8 cellular contexts compared by ENCODE assay signal in the genomic region with DNA sequence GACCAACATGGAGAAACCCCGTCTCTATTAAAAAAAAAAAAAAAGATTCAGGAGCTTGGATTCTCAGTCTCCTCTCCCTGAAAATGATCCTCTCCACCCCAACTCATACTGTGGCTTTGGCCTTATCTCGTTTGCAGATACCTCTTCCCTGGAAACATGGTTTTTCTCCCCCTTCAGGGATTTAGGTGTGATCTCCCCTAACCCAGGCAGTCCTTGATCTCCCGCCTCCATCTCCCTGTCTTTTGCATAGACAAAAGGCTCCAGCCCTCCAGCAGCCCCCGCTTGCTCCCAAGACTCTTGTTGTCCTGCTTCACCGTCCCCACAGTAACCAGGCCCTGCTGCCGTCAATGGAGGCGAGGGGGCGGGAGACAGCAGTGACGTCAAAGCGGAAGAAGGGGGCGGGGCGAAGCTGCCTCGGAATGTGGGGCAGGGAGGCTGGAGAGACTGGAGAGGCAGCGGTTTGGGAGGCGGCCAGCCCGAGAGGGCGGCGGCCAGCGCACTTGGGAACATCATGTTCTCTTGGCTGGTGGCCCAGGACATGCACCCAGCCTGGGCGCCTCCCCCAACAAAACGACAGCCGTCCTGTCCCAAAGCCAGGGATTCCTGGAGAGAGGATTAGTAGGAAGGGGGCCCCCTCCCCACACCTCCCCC. TPM values are rescaled to one million over a fixed set of nuclear protein-coding genes. Genes with fewer than 3 reads are reported as not detected.
A peak's percentile ranks its signal among the peaks of the same experiment; 100 is the strongest.
DNase-seq lines count a peak whose midpoint lies in the region; ATAC-seq, FAIRE-seq and TF ChIP-seq lines count a peak whose summit lies in the region.

No MANE protein-coding gene starts in this region.

- ATAC-seq in CD4-positive, CD25-positive, alpha-beta regulatory T cell (ENCODE audit: low read depth in 2 of 2), result no peak
- ATAC-seq in activated naive CD4-positive, alpha-beta T cell treated with anti-CD3 and anti-CD28 coated beads, Interleukin-2, amount 50 U/mL, for 72 hours, result peak in 1 of 2 donors; percentile 11
- no peak for ATAC-seq in GM18861 (IDR thresholded peaks at IDR 0.05; ENCODE audit: unreplicated experiment)

- intact Hi-C loops in stomach (cut with DNase I; ENCODE audit: low total_unique reads), result no loop called here

- H3K4me3 Mint-ChIP-seq in CD4-positive, CD25-positive, alpha-beta regulatory T cell, result peak overlapping the region in 1 of 4 donors; percentile 97

- TF ChIP-seq EP300 in stomach (IDR thresholded peaks at IDR 0.05), result peak; percentile 99

- no peaks in the 10 kb centered on the region for H3K27me3 ChIP-seq in CD4-positive, CD25-positive, alpha-beta regulatory T cell (ENCODE audit: control insufficient read depth, insufficient read depth, low read length)
- no peaks in the 10 kb centered on the region for H3K27me3 ChIP-seq in HUES48 (ENCODE audit: control insufficient read depth, insufficient read depth, low read length)
- H3K27me3 ChIP-seq in neuron (ENCODE audit: insufficient read depth, low read length), result no peaks in the 10 kb centered on the region
- H3K27me3 ChIP-seq in stomach, result no peaks in the 10 kb centered on the region

- peak overlapping the region; percentile 100 for H3K27ac ChIP-seq in CD4-positive, CD25-positive, alpha-beta regulatory T cell (ENCODE audit: insufficient read depth, low read length, poor library complexity, severe bottlenecking)
- peak overlapping the region; percentile 92 for H3K27ac ChIP-seq in HUES48 (ENCODE audit: low read depth, low read length)
- peak overlapping the region; percentile 96 to 100 (median 100) for H3K27ac ChIP-seq in stomach

- peak overlapping the region; percentile 94 for H3K4me3 ChIP-seq in CD4-positive, CD25-positive, alpha-beta regulatory T cell (ENCODE audit: low read depth, low read length)
- H3K4me3 ChIP-seq in HUES48 (ENCODE audit: low read depth, low read length), result peak overlapping the region; percentile 64
- peak overlapping the region; percentile 43 for H3K4me3 ChIP-seq in neuron (ENCODE audit: low read length)
- H3K4me3 ChIP-seq in stomach, result peak overlapping the region; percentile 66 to 91 (median 76)

- peak overlapping the region; percentile 30; the same call in 1 of the 2 replicates for H3K9ac ChIP-seq in HUES48 (ENCODE audit: low read depth, low read length)

- 1 to 3% (median 3%) methylated on average over 21 to 22 of the region's 22 CpGs for WGBS in stomach, 5 donors

- DNase-seq in CD4-positive, CD25-positive, alpha-beta regulatory T cell, result peak; percentile 83 to 92 (median 86)
- DNase-seq in SK-N-DZ (ENCODE audit: low spot score) (peak; percentile 88), frontal cortex (ENCODE audit: low spot score in 2 of 2) (peak; percentile 86 to 89), stomach (peak; percentile 100)
- peak; percentile 90 to 92 for DNase-seq in activated naive CD4-positive, alpha-beta T cell treated with anti-CD3 and anti-CD28 coated beads, Interleukin-2, amount 50 U/mL, for 72 hours (ENCODE audit: low spot score in 2 of 2)

- H3K36me3 ChIP-seq in CD4-positive, CD25-positive, alpha-beta regulatory T cell (ENCODE audit: control insufficient read depth, insufficient read depth, low read length), result peaks cover 18% of the 10 kb centered on the region
- peaks cover 13% of the 10 kb centered on the region; the same call in 1 of the 2 replicates for H3K36me3 ChIP-seq in HUES48 (ENCODE audit: control insufficient read depth, insufficient read depth, low read length)
- peaks cover 15% of the 10 kb centered on the region for H3K36me3 ChIP-seq in neuron (ENCODE audit: insufficient read depth, low read length)
- H3K36me3 ChIP-seq in stomach, result peaks cover 26 to 39% (median 28%) of the 10 kb centered on the region in 4 donors

- FAIRE-seq in frontal cortex (lab: Jason Lieb, UNC), result no peak

- H3K4me1 Mint-ChIP-seq in CD4-positive, CD25-positive, alpha-beta regulatory T cell, result peaks cover 8 to 53% (median 40%) of the 10 kb centered on the region in 4 donors

- H3K27me3 Mint-ChIP-seq in CD4-positive, CD25-positive, alpha-beta regulatory T cell, result peaks cover 18% of the 10 kb centered on the region

- TF ChIP-seq CTCF in stomach (IDR thresholded peaks at IDR 0.05), result no peak

- H3K36me3 Mint-ChIP-seq in CD4-positive, CD25-positive, alpha-beta regulatory T cell, result peaks cover 10% of the 10 kb centered on the region
- H3K36me3 Mint-ChIP-seq in activated naive CD4-positive, alpha-beta T cell treated with anti-CD3 and anti-CD28 coated beads, Interleukin-2, amount 50 U/mL, for 72 hours, result peaks cover 5 to 8% of the 10 kb centered on the region in 2 donors

- no peak overlapping the region for H2AFZ ChIP-seq in neuron (ENCODE audit: low read depth, low read length)

- H3K27ac Mint-ChIP-seq in CD4-positive, CD25-positive, alpha-beta regulatory T cell, result no peak overlapping the region
- peak overlapping the region in 1 of 2 donors; percentile 99 for H3K27ac Mint-ChIP-seq in activated naive CD4-positive, alpha-beta T cell treated with anti-CD3 and anti-CD28 coated beads, Interleukin-2, amount 50 U/mL, for 72 hours

- peaks cover 79% of the 10 kb centered on the region for H3K4me1 ChIP-seq in CD4-positive, CD25-positive, alpha-beta regulatory T cell (ENCODE audit: control insufficient read depth, insufficient read depth, low read length, poor library complexity, severe bottlenecking)
- H3K4me1 ChIP-seq in HUES48 (ENCODE audit: control insufficient read depth, insufficient read depth, low read length) (peaks cover 17% of the 10 kb centered on the region), neuron (ENCODE audit: insufficient read depth, low read length) (peaks cover 48% of the 10 kb centered on the region), stomach (peaks cover 46 to 76% (median 61%) of the 10 kb centered on the region in 4 donors)

- no peaks in the 10 kb centered on the region for H3K9me3 ChIP-seq in CD4-positive, CD25-positive, alpha-beta regulatory T cell (ENCODE audit: control insufficient read depth in 2 of 2, low read length in 2 of 2)
- H3K9me3 ChIP-seq in HUES48 (ENCODE audit: control insufficient read depth, insufficient read depth, low read length), result no peaks in the 10 kb centered on the region
- no peaks in the 10 kb centered on the region for H3K9me3 ChIP-seq in neuron (ENCODE audit: low read length)
- H3K9me3 ChIP-seq in stomach, result no peaks in the 10 kb centered on the region

- peak in 2 of 4 donors; percentile 13 to 77 for TF ChIP-seq POLR2A in stomach (IDR thresholded peaks at IDR 0.05)

- peaks cover 0 to 3% (median 0%) of the 10 kb centered on the region in 7 donors for H3K9me3 Mint-ChIP-seq in CD4-positive, CD25-positive, alpha-beta regulatory T cell
- no peaks in the 10 kb centered on the region for H3K9me3 Mint-ChIP-seq in activated naive CD4-positive, alpha-beta T cell treated with anti-CD3 and anti-CD28 coated beads, Interleukin-2, amount 50 U/mL, for 72 hours

RNA-seq across cellular contexts. Expression of a gene that starts 1.9 kb away (rescaled TPM):
- total RNA-seq in CD4-positive, CD25-positive, alpha-beta regulatory T cell, result 1,740 TPM
- 1 to 10 TPM; 4.8 to 7.7 (median 6.2) TPM for polyA plus RNA-seq in CD4-positive, CD25-positive, alpha-beta regulatory T cell
- 8.1 and 24.4 TPM in 2 replicates for polyA plus RNA-seq in SK-N-DZ (2014; cell fraction: cytosol; rRNA removed)
- 10.2 and 34.8 TPM in 2 replicates for polyA plus RNA-seq in SK-N-DZ (2014; cell fraction: nucleus; rRNA removed)
- total RNA-seq in activated naive CD4-positive, alpha-beta T cell treated with anti-CD3 and anti-CD28 coated beads, Interleukin-2, amount 50 U/mL, for 72 hours, result 100 to 1,000 TPM in 1 of 2 donors, 10 to 100 TPM in 1; 80.9 to 294 TPM
- total RNA-seq in frontal cortex, result 6.5 TPM
- 100 to 1,000 TPM in 3 of 5 donors, 10 to 100 TPM in 2; 16.2 to 163 (median 137) TPM for total RNA-seq in stomach
- polyA plus RNA-seq in stomach, result 10 to 100 TPM; 47.2 to 69.4 (median 66.7) TPM

RNA-seq across cellular contexts. Expression of a gene that starts 8.7 kb away (rescaled TPM):
- total RNA-seq in CD4-positive, CD25-positive, alpha-beta regulatory T cell, result 205 TPM
- polyA plus RNA-seq in CD4-positive, CD25-positive, alpha-beta regulatory T cell, result 10 to 100 TPM; 42.7 to 60.4 (median 59.3) TPM
- 20.2 and 21.1 TPM in 2 replicates for polyA plus RNA-seq in SK-N-DZ (2014; cell fraction: cytosol; rRNA removed)
- polyA plus RNA-seq in SK-N-DZ (2014; cell fraction: nucleus; rRNA removed), result 33.0 and 65.8 TPM in 2 replicates
- 10 to 100 TPM; 43.6 to 85.6 TPM for total RNA-seq in activated naive CD4-positive, alpha-beta T cell treated with anti-CD3 and anti-CD28 coated beads, Interleukin-2, amount 50 U/mL, for 72 hours
- total RNA-seq in frontal cortex (23.6 TPM), stomach (100 to 1,000 TPM in 1 of 5 donors, 10 to 100 TPM in 2, 1 to 10 TPM in 2; 6.7 to 104 (median 17.3) TPM)
- 10 to 100 TPM; 32.4 to 58.8 (median 43.1) TPM for polyA plus RNA-seq in stomach

RNA-seq across cellular contexts. Expression of a gene that starts 22.1 kb away (rescaled TPM):
- total RNA-seq in CD4-positive, CD25-positive, alpha-beta regulatory T cell, result 27.3 TPM
- 10 to 100 TPM; 20.6 to 38.9 (median 29.9) TPM for polyA plus RNA-seq in CD4-positive, CD25-positive, alpha-beta regulatory T cell
- polyA plus RNA-seq in SK-N-DZ (2014; cell fraction: cytosol; rRNA removed), result 32.7 and 35.3 TPM in 2 replicates
- polyA plus RNA-seq in SK-N-DZ (2014; cell fraction: nucleus; rRNA removed), result 42.2 and 44.9 TPM in 2 replicates
- total RNA-seq in activated naive CD4-positive, alpha-beta T cell treated with anti-CD3 and anti-CD28 coated beads, Interleukin-2, amount 50 U/mL, for 72 hours, result 10 to 100 TPM; 32.7 to 48.9 TPM
- total RNA-seq in frontal cortex, result 23.6 TPM
- total RNA-seq in stomach, result 10 to 100 TPM in 3 of 5 donors, 1 to 10 TPM in 2; 5.2 to 37.6 (median 14.9) TPM
- 10 to 100 TPM in 1 of 3 donors, 1 to 10 TPM in 2; 6.3 to 10.3 (median 8.0) TPM for polyA plus RNA-seq in stomach

RNA-seq across cellular contexts. Expression of a gene that starts 30.2 kb away (rescaled TPM):
- total RNA-seq in CD4-positive, CD25-positive, alpha-beta regulatory T cell, result not detected
- polyA plus RNA-seq in CD4-positive, CD25-positive, alpha-beta regulatory T cell, result not detected
- polyA plus RNA-seq in SK-N-DZ (2014; cell fraction: cytosol; rRNA removed), result 2.8 and 5.1 TPM in 2 replicates
- polyA plus RNA-seq in SK-N-DZ (2014; cell fraction: nucleus; rRNA removed), result 3.8 and 5.2 TPM in 2 replicates
- total RNA-seq in activated naive CD4-positive, alpha-beta T cell treated with anti-CD3 and anti-CD28 coated beads, Interleukin-2, amount 50 U/mL, for 72 hours, result 10 to 100 TPM in 1 of 2 donors, 1 to 10 TPM in 1; 7.5 to 10.7 TPM
- total RNA-seq in frontal cortex (1.2 TPM), stomach (not detected)
- under 1 TPM in 2 of 3 donors, not detected in 1; 0.58 to 0.92 TPM for polyA plus RNA-seq in stomach

RNA-seq across cellular contexts. Expression of a gene that starts 35.8 kb away (rescaled TPM):
- total RNA-seq in CD4-positive, CD25-positive, alpha-beta regulatory T cell, result 0.15 TPM
- under 1 TPM in 3 of 4 donors, not detected in 1; 0.18 to 0.51 (median 0.42) TPM for polyA plus RNA-seq in CD4-positive, CD25-positive, alpha-beta regulatory T cell
- not detected in 2 replicates for polyA plus RNA-seq in SK-N-DZ (2014; cell fraction: cytosol; rRNA removed)
- polyA plus RNA-seq in SK-N-DZ (2014; cell fraction: nucleus; rRNA removed), result not detected in 2 replicates
- total RNA-seq in activated naive CD4-positive, alpha-beta T cell treated with anti-CD3 and anti-CD28 coated beads, Interleukin-2, amount 50 U/mL, for 72 hours, result under 1 TPM in 1 of 2 donors, not detected in 1; 0.23 TPM
- total RNA-seq in frontal cortex, result 0.82 TPM
- total RNA-seq in stomach, result not detected
- polyA plus RNA-seq in stomach, result under 1 TPM in 2 of 3 donors, not detected in 1; 0.12 to 0.43 TPM

Comparison
In these comparisons a context has a peak if more than half of its experiments do, and no peak if none do; other contexts are left out.
1. H3K4me3 ChIP-seq: peak in every context shown above with its lines; median percentile 94 in CD4-positive, CD25-positive, alpha-beta regulatory T cell; 76 in stomach; 64 in HUES48; 43 in neuron.